In the genomic region with DNA sequence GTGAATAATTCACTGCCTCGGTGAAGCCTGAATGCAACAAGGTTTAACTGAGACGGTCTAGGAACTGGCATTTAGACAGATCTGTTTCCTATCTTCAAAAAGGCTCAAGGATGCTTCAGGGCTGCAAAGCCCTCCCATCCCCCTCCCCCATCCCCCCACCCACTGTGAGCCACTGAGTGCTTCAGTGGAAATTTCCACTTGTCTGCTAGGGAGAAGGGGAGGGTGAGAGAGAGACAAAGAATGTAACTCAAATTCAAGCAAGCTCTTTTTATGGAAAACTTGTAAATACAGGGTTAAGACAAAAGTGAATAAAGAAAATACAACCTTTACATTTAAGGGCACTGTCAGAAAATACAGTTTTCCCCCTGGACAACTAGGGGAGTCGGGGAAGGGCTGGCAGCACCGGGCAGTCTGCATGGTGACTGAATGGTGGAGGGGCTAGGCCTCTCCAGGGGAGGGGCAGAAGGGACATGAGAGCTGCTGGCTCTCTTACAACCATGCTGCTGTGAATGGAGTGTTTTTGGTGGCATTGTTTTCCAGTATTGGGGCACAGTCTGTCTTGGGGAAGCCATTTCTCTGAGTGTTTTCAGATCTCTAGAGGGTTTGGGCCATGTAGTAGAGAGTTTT, we compare ENCODE assay signal across 9 cellular contexts. TPM values are rescaled to one million over a fixed set of nuclear protein-coding genes. Genes with fewer than 3 reads are reported as not detected.
DNase-seq lines count a peak whose midpoint lies in the region; ATAC-seq and TF ChIP-seq lines count a peak whose summit lies in the region.
"Had no signal": no experiment of that assay in that cellular context is flagged by ENCODE, and none has a peak within 500 bp of the region (broad histone marks: within the 10 kb centered on the region; RNA-seq: fewer than 3 reads in every experiment).

No MANE protein-coding gene starts in this region.

- no peaks in the 10 kb centered on the region for H3K27me3 Mint-ChIP-seq in T-helper 1 cell treated with Interleukin-12 subunit alpha and Interleukin-12 subunit beta and Interleukin-4 antibody, amounts not matched to agents 30 μg/mL and 1 μg/mL, for 36 hours (ENCODE audit: low read depth)

- peak overlapping the region; percentile 87 for H3K27ac Mint-ChIP-seq in T-helper 1 cell treated with Interleukin-12 subunit alpha and Interleukin-12 subunit beta and Interleukin-4 antibody, amounts not matched to agents 30 μg/mL and 1 μg/mL, for 36 hours

- DNase-seq in ELF-1 (ENCODE audit: low read depth, low spot score) (peak; percentile 50), fibroblast of pulmonary artery (ENCODE audit: low read depth) (peak; percentile 27), psoas muscle (no peak), SJCRH30 (no peak)
- DNase-seq: NCI-H1048 had no signal

- peaks cover 0 to 18% of the 10 kb centered on the region in 2 donors for H3K36me3 ChIP-seq in psoas muscle (ENCODE audit: insufficient read depth in 1 of 2, low read depth in 1 of 2)
- H3K36me3 ChIP-seq in SJCRH30: peaks cover 5% of the 10 kb centered on the region; the same call in 1 of the 2 replicates

- TF ChIP-seq CTCF in fibroblast of pulmonary artery (IDR thresholded peaks at IDR 0.05; ENCODE audit: low read length, missing control alignments) (no peak), psoas muscle (IDR thresholded peaks at IDR 0.05) (no peak)

- 31 to 50% (median 32%) methylated on average over 4 of the region's 4 CpGs for WGBS in psoas muscle, 3 donors

- H3K4me1 ChIP-seq in psoas muscle (peaks cover 69% of the 10 kb centered on the region), SJCRH30 (no peaks in the 10 kb centered on the region)

- no peaks in the 10 kb centered on the region for H3K9me3 Mint-ChIP-seq in T-helper 1 cell treated with Interleukin-12 subunit alpha and Interleukin-12 subunit beta and Interleukin-4 antibody, amounts not matched to agents 30 μg/mL and 1 μg/mL, for 36 hours

- H3K27me3 ChIP-seq in psoas muscle (ENCODE audit: insufficient read depth in 3 of 3, low read length in 2 of 3) (no peaks in the 10 kb centered on the region), SJCRH30 (no peaks in the 10 kb centered on the region)

- no peaks in the 10 kb centered on the region for H3K9me3 ChIP-seq in psoas muscle
- no peaks in the 10 kb centered on the region for H3K9me3 ChIP-seq in SJCRH30 (replicated peaks)

- H3K36me3 Mint-ChIP-seq in T-helper 1 cell treated with Interleukin-12 subunit alpha and Interleukin-12 subunit beta and Interleukin-4 antibody, amounts not matched to agents 30 μg/mL and 1 μg/mL, for 36 hours (ENCODE audit: low read depth): peaks cover 65% of the 10 kb centered on the region

- peaks cover 74% of the 10 kb centered on the region for H3K4me1 Mint-ChIP-seq in T-helper 1 cell treated with Interleukin-12 subunit alpha and Interleukin-12 subunit beta and Interleukin-4 antibody, amounts not matched to agents 30 μg/mL and 1 μg/mL, for 36 hours (ENCODE audit: low read depth)

- H3K27ac ChIP-seq in psoas muscle (peak overlapping the region; percentile 85), SJCRH30 (no peak overlapping the region)

- ATAC-seq in psoas muscle (no peak), GM21717 (IDR thresholded peaks at IDR 0.05; ENCODE audit: unreplicated experiment) (no peak), HG02852 (IDR thresholded peaks at IDR 0.05; ENCODE audit: unreplicated experiment) (no peak), GM18873 (IDR thresholded peaks at IDR 0.05; ENCODE audit: low FRiP score, unreplicated experiment) (no peak)

- intact Hi-C loops in psoas muscle (cut with DNase I): loop anchor here (5.0 kb wide), 3 partner anchors 52 to 72 kb away; partner anchors contain the start of genes MRPS6 (in 1 of the 2) and SLC5A3 (in 1 of the 2)

- H3K4me3 ChIP-seq in fibroblast of pulmonary artery (replicated peaks; ENCODE audit: low read depth, low read length) (no peak overlapping the region), psoas muscle (peak overlapping the region; percentile 50), SJCRH30 (no peak overlapping the region)

- peak overlapping the region; percentile 63 for H3K4me3 Mint-ChIP-seq in T-helper 1 cell treated with Interleukin-12 subunit alpha and Interleukin-12 subunit beta and Interleukin-4 antibody, amounts not matched to agents 30 μg/mL and 1 μg/mL, for 36 hours

RNA-seq across cellular contexts. Expression of gene MRPS6, which starts 56.7 kb away (rescaled TPM):
- 10 to 100 TPM; 38.8 to 92.9 (median 76.7) TPM for total RNA-seq in psoas muscle
- polyA plus RNA-seq in psoas muscle: 100 to 1,000 TPM in 2 of 3 donors, 10 to 100 TPM in 1; 69.9 to 191 (median 116) TPM
- total RNA-seq in SJCRH30 (2014; rRNA removed; shearing (Covaris generic)): 28.0 and 32.6 TPM in 2 replicates

RNA-seq across cellular contexts. Expression of gene SLC5A3, which starts 56.7 kb away (rescaled TPM):
- total RNA-seq in psoas muscle: 10 to 100 TPM in 1 of 4 donors, 1 to 10 TPM in 3; 2.6 to 12.8 (median 6.7) TPM
- polyA plus RNA-seq in psoas muscle: 10 to 100 TPM in 1 of 3 donors, 1 to 10 TPM in 1, under 1 TPM in 1; 0.70 to 17.2 (median 2.9) TPM
- 7.9 and 9.4 TPM in 2 replicates for total RNA-seq in SJCRH30 (2014; rRNA removed; shearing (Covaris generic))

Comparison
In these comparisons a context has a peak if more than half of its experiments do, and no peak if none do; other contexts are left out.
1. DNase-seq: peak in ELF-1 (single experiment) and fibroblast of pulmonary artery (single experiment); none in psoas muscle (0 of 2) and SJCRH30 (0 of 2).